In genomic region chr2:201830666-201831065, GRCh38 we compare ENCODE assay signal across 19 cellular contexts. TPM values are rescaled to one million over a fixed set of nuclear protein-coding genes. Genes with fewer than 3 reads are reported as not detected.
"Had no signal": no experiment of that assay in that cellular context is flagged by ENCODE, and none has a peak within 500 bp of the region (broad histone marks: within the 10 kb centered on the region; RNA-seq: fewer than 3 reads in every experiment).

No MANE protein-coding gene starts in this region.

- H3K36me3 Mint-ChIP-seq: immature natural killer cell, naive B cell had no signal

- ATAC-seq: activated CD4-positive, CD25-positive, alpha-beta regulatory T cell treated with anti-CD3 and anti-CD28 coated beads, Interleukin-2, amount 50 U/mL, for 24 hours; left cardiac atrium had no signal

- H3K27ac ChIP-seq: parathyroid adenoma, tibial nerve, vagina had no signal

- H3K4me1 ChIP-seq: parathyroid adenoma, tibial nerve, vagina had no signal

- H3K4me3 ChIP-seq: tibial nerve, vagina had no signal

- H3K9me3 Mint-ChIP-seq: dendritic cell treated with granulocyte-macrophage colony-stimulating factor and Interleukin-4, amounts not matched to agents 40 ng/mL and 50 ng/mL, for 4 days had no signal

- H3K4me3 Mint-ChIP-seq: dendritic cell treated with granulocyte-macrophage colony-stimulating factor and Interleukin-4, amounts not matched to agents 40 ng/mL and 50 ng/mL, for 4 days; immature natural killer cell; naive B cell had no signal

- H3K27me3 ChIP-seq: tibial nerve, vagina had no signal

- H3K9me3 ChIP-seq: tibial nerve, vagina had no signal

- H3K4me1 Mint-ChIP-seq: immature natural killer cell, naive B cell had no signal

- H3K36me3 ChIP-seq: tibial nerve, vagina had no signal

- DNase-seq: activated CD4-positive, alpha-beta T cell treated with anti-CD3 and anti-CD28 coated beads, Interleukin-2, amount 50 U/mL, for 1 hour; activated CD8-positive, alpha-beta memory T cell treated with anti-CD3 and anti-CD28 coated beads for 24 hours; anterior cingulate cortex; cerebellar nuclear complex; effector memory CD4-positive, alpha-beta T cell; foreskin fibroblast; head of caudate nucleus; immature natural killer cell; left cardiac atrium; naive B cell; stimulated activated CD4-positive, alpha-beta T cell treated with anti-CD3 and anti-CD28 coated beads, Interleukin-4, amount 100 ng/mL, for 1 hour; stimulated activated naive CD4-positive, alpha-beta T cell treated with Interleukin-2 at 50 U/mL for 16 hours; substantia nigra had no signal

- H3K27ac Mint-ChIP-seq: dendritic cell treated with granulocyte-macrophage colony-stimulating factor and Interleukin-4, amounts not matched to agents 40 ng/mL and 50 ng/mL, for 4 days; immature natural killer cell; naive B cell had no signal

- H3K79me2 ChIP-seq: parathyroid adenoma had no signal

- H2AFZ ChIP-seq: parathyroid adenoma had no signal

- H3K9ac ChIP-seq: parathyroid adenoma had no signal

RNA-seq across cellular contexts. Expression of gene CDK15, which starts 24.3 kb away (rescaled TPM):
- total RNA-seq: lung microvascular endothelial cell, vagina had no signal
- polyA plus RNA-seq: immature natural killer cell had no signal
